ENCODE assay signal across 19 cellular contexts in the genomic region with DNA sequence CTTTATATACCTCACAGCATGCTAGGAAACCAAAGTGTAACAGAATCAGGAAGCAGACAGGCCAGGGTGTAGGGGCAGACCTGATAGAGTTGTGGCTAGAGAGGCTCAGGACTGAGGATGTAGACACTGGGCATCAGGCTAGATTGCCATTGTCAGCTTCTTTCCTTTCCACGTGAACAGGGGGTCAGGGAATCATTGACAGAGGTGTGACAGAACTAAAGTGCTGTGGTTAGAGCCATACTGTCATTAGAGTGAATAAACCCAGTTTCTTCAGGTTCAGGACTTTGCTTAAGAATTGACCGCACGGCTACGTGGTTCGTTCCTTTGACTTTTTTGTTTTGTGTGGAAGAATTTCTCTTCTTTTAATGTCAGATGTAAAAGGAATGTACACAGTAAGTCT.
DNase-seq lines count a peak whose midpoint lies in the region; ATAC-seq and TF ChIP-seq lines count a peak whose summit lies in the region.
"Had no signal": no experiment of that assay in that cellular context is flagged by ENCODE, and none has a peak within 500 bp of the region (broad histone marks: within the 10 kb centered on the region; RNA-seq: fewer than 3 reads in every experiment).

No MANE protein-coding gene starts in this region.

- no peak overlapping the region for H3K9ac ChIP-seq in rectal smooth muscle tissue (ENCODE audit: low read length)

- H3K4me3 ChIP-seq in rectal smooth muscle tissue (ENCODE audit: low read length) (peak overlapping the region; percentile 30), transverse colon (no peak overlapping the region), HAP-1 (no peak overlapping the region), BE2C (ENCODE audit: low read depth, low read length) (no peak overlapping the region)
- H3K4me3 ChIP-seq: Peyer's patch, SJSA1 had no signal

- no peak for DNase-seq in HFFc6
- DNase-seq in chondrocyte (ENCODE audit: low spot score): no peak
- no peak for DNase-seq in transverse colon
- DNase-seq in HAP-1 (ENCODE audit: low spot score in 2 of 2): no peak
- DNase-seq in BE2C: no peak
- DNase-seq: DMS79, H9, MM.1S, NCI-H1092, NCI-H146, NCI-H2029 treated with DMSO at 0.1 percent for 48 hours, NCI-H2171 treated with DMSO at 0.1 percent for 48 hours, NCI-H446, NCI-H69, Peyer's patch had no signal

- H3K9me3 ChIP-seq in transverse colon (no peaks in the 10 kb centered on the region), HAP-1 (no peaks in the 10 kb centered on the region), BE2C (no peaks in the 10 kb centered on the region)
- H3K9me3 ChIP-seq: Peyer's patch, SJSA1 had no signal

- H3K27ac Mint-ChIP-seq in HFFc6: peak overlapping the region; percentile 60; the same call in 1 of the 2 replicates
- H3K27ac Mint-ChIP-seq in chondrocyte (ENCODE audit: unreplicated experiment): peak overlapping the region; percentile 86

- H3K27ac ChIP-seq in rectal smooth muscle tissue (ENCODE audit: low read depth, low read length): peak overlapping the region; percentile 59
- H3K27ac ChIP-seq in transverse colon: peak overlapping the region; percentile 25 to 70 (median 36)
- H3K27ac ChIP-seq: C4-2B, SJSA1 had no signal

- no peaks in the 10 kb centered on the region for H3K27me3 ChIP-seq in rectal smooth muscle tissue (ENCODE audit: control insufficient read depth, insufficient read depth, low read length)
- H3K27me3 ChIP-seq in transverse colon: no peaks in the 10 kb centered on the region
- no peaks in the 10 kb centered on the region for H3K27me3 ChIP-seq in HAP-1 (ENCODE audit: low read depth)
- H3K27me3 ChIP-seq in BE2C: no peaks in the 10 kb centered on the region; the same call in none of the 2 replicates
- H3K27me3 ChIP-seq: Peyer's patch, SJSA1 had no signal

- peaks cover 37% of the 10 kb centered on the region for H3K4me1 ChIP-seq in rectal smooth muscle tissue (ENCODE audit: control insufficient read depth, insufficient read depth, low read length)
- H3K4me1 ChIP-seq in transverse colon: peaks cover 5 to 31% (median 21%) of the 10 kb centered on the region in 4 donors
- no peaks in the 10 kb centered on the region for H3K4me1 ChIP-seq in HAP-1
- H3K4me1 ChIP-seq in BE2C: no peaks in the 10 kb centered on the region

- ATAC-seq in GM21786 (IDR thresholded peaks at IDR 0.05; ENCODE audit: unreplicated experiment): no peak

- intact Hi-C loops in transverse colon (cut with DNase I; ENCODE audit: low total_unique reads): no loop called here

- H3K27me3 Mint-ChIP-seq in HFFc6 (ENCODE audit: insufficient read depth): peaks cover 20% of the 10 kb centered on the region
- no peaks in the 10 kb centered on the region for H3K27me3 Mint-ChIP-seq in chondrocyte (ENCODE audit: low read depth)

- H3K4me3 Mint-ChIP-seq in HFFc6 (no peak overlapping the region), chondrocyte (ENCODE audit: unreplicated experiment) (no peak overlapping the region)
- H3K4me3 Mint-ChIP-seq: H9 had no signal

- H3K4me1 Mint-ChIP-seq in HFFc6 (ENCODE audit: low read depth) (peaks cover 89% of the 10 kb centered on the region), chondrocyte (ENCODE audit: low read depth) (peaks cover 97% of the 10 kb centered on the region)

- in situ Hi-C loops in transverse colon (cut with MboI; ENCODE audit: low pct_ligation_motif_present in 1 of 4, low pct_unique_long_range_greater_than_20kb in 1 of 4, low sequenced_read_pairs in 3 of 4) (no loop called here), HAP-1 (cut with MboI; ENCODE audit: low sequenced_read_pairs) (no loop called here)

- H3K9me3 Mint-ChIP-seq in HFFc6: peaks cover 5% of the 10 kb centered on the region; the same call in 1 of the 2 replicates
- H3K9me3 Mint-ChIP-seq in chondrocyte (ENCODE audit: low read depth): no peaks in the 10 kb centered on the region
- H3K9me3 Mint-ChIP-seq: H9 had no signal

- TF ChIP-seq EP300 in transverse colon (IDR thresholded peaks at IDR 0.05; ENCODE audit: low read depth): no peak

- TF ChIP-seq CTCF in HFFc6 (IDR thresholded peaks at IDR 0.05) (no peak), chondrocyte (IDR thresholded peaks at IDR 0.05) (no peak), transverse colon (IDR thresholded peaks at IDR 0.05) (no peak), BE2C (IDR thresholded peaks at IDR 0.05; ENCODE audit: low read depth, low read length) (no peak)

- H3K36me3 Mint-ChIP-seq in HFFc6 (ENCODE audit: low read depth) (peaks cover 73% of the 10 kb centered on the region), chondrocyte (ENCODE audit: low read depth) (peaks cover 47% of the 10 kb centered on the region)

- H3K36me3 ChIP-seq in rectal smooth muscle tissue (ENCODE audit: control insufficient read depth, insufficient read depth, low read length): no peaks in the 10 kb centered on the region
- no peaks in the 10 kb centered on the region for H3K36me3 ChIP-seq in transverse colon
- peaks cover 4% of the 10 kb centered on the region; the same call in 1 of the 2 replicates for H3K36me3 ChIP-seq in HAP-1 (replicated peaks)
- no peaks in the 10 kb centered on the region for H3K36me3 ChIP-seq in BE2C
- H3K36me3 ChIP-seq: Peyer's patch had no signal

- TF ChIP-seq POLR2A in transverse colon (IDR thresholded peaks at IDR 0.05): no peak

- WGBS in transverse colon (ENCODE audit: low coverage in 1 of 2), 2 donors: 85% methylated on average over 5 of the region's 5 CpGs; no CpG with 5 or more reads in 1 of the 2 donors
